8 cellular contexts compared by ENCODE assay signal in genomic region chr11:6022954-6023353, GRCh38. TPM values are rescaled to one million over a fixed set of nuclear protein-coding genes. Genes with fewer than 3 reads are reported as not detected.
DNase-seq lines count a peak whose midpoint lies in the region; ATAC-seq, FAIRE-seq and TF ChIP-seq lines count a peak whose summit lies in the region.

No MANE protein-coding gene starts in this region.

- in situ Hi-C loops in K562 (cut with MboI), result loop anchor here (5.0 kb wide), 1 partner anchor 329 kb away; no protein-coding TSS in a partner anchor

- H3K9ac ChIP-seq in K562 (ENCODE audit: insufficient read depth in 1 of 2, low read depth in 2 of 2, low read length in 2 of 2), result no peak overlapping the region

- intact Hi-C loops in K562 (cut with micrococcal nuclease) (loop anchor here (2.0 kb wide), 2 partner anchors 292 to 330 kb away; no protein-coding TSS in a partner anchor), tibial artery (cut with DNase I; ENCODE audit: low total_unique reads) (no loop called here)

- TF ChIP-seq POLR2A in K562 (conservative IDR thresholded peaks at IDR 0.05), result no peak

- H2AFZ ChIP-seq in K562 (ENCODE audit: low read depth, low read length), result no peak overlapping the region

- no peak overlapping the region for H3K4me2 ChIP-seq in K562 (ENCODE audit: insufficient read depth, low read length)

- H3K4me3 ChIP-seq in K562, result no peak overlapping the region
- no peak overlapping the region for H3K4me3 ChIP-seq in tibial artery

- ATAC-seq in GM19467 (IDR thresholded peaks at IDR 0.05; ENCODE audit: unreplicated experiment) (peak; percentile 59), K562 (peak; percentile 67; the same call in 2 of the 3 replicates), GM21786 (IDR thresholded peaks at IDR 0.05; ENCODE audit: unreplicated experiment) (no peak)

- no peaks in the 10 kb centered on the region for H3K9me1 ChIP-seq in K562 (ENCODE audit: control insufficient read depth, insufficient read depth, low read length)

- no peaks in the 10 kb centered on the region for H3K79me2 ChIP-seq in K562 (ENCODE audit: control insufficient read depth, insufficient read depth, low read length)

- WGBS in K562 (ENCODE audit: insufficient coverage, low coverage, missing lambda C conversion rate), result 0% methylated on average over 4 of the region's 4 CpGs

- H3K27ac ChIP-seq in K562 (ENCODE audit: extremely low read depth, low read depth, low read length) (no peak overlapping the region), tibial artery (no peak overlapping the region)

- TF ChIP-seq RAD21 in K562 (CRISPR knock-in tag; conservative IDR thresholded peaks at IDR 0.05 in 1 of 2, IDR thresholded peaks at IDR 0.05 in 1 of 2), result peak; percentile 79 to 89

- BruUV-seq in K562 (replicated peaks; lab: Mats Ljungman, UMichigan), result no TSS peak

- no peaks in the 10 kb centered on the region for H3K9me3 ChIP-seq in K562 (replicated peaks; ENCODE audit: control insufficient read depth, insufficient read depth, low read depth, low read length)
- H3K9me3 ChIP-seq in tibial artery, result no peaks in the 10 kb centered on the region

- H3K27me3 ChIP-seq in K562 (ENCODE audit: control insufficient read depth in 2 of 2, insufficient read depth in 2 of 2, low read length in 2 of 2) (no peaks in the 10 kb centered on the region), tibial artery (no peaks in the 10 kb centered on the region)

- FAIRE-seq in K562 (lab: Jason Lieb, UNC), result peak; percentile 87

- TF ChIP-seq CTCF in K562 (IDR thresholded peaks at IDR 0.05 in 2 of 3, conservative IDR thresholded peaks at IDR 0.05 in 1 of 3; ENCODE audit: insufficient read depth in 2 of 3, low read depth in 1 of 3, low read length in 3 of 3) (peak; percentile 53 to 72 (median 54); a peak in 5 of 6 replicates), tibial artery (IDR thresholded peaks at IDR 0.05) (peak; percentile 29 to 33)

- no peaks in the 10 kb centered on the region for H3K4me1 ChIP-seq in K562 (replicated peaks in 1 of 2; ENCODE audit: control insufficient read depth in 2 of 2, insufficient read depth in 2 of 2, low read length in 2 of 2)
- no peaks in the 10 kb centered on the region for H3K4me1 ChIP-seq in tibial artery

- peak; percentile 57 for DNase-seq in COLO829 (ENCODE audit: low spot score)
- peak; percentile 30 for DNase-seq in NCI-H2196 treated with DMSO at 0.1 percent for 48 hours (lab: John Stamatoyannopoulos, UW; ENCODE audit: unreplicated experiment)
- DNase-seq in K562 (ENCODE audit: extremely low read depth in 1 of 4, low spot score in 3 of 4), result peak; percentile 10 to 35 (median 12)
- peak; percentile 69 for DNase-seq in inferior parietal cortex (ENCODE audit: extremely low spot score)
- DNase-seq in tibial artery, result no peak
- no peak for DNase-seq in D341Med (ENCODE audit: low spot score)

- H3K36me3 ChIP-seq in K562 (ENCODE audit: control insufficient read depth, insufficient read depth, low read length) (no peaks in the 10 kb centered on the region), tibial artery (no peaks in the 10 kb centered on the region)

- CTCF ChIA-PET in K562 (lab: Yijun Ruan, JAX; ENCODE audit: low intra/inter-chr PET ratio), result interaction anchor here (0.9 to 2.0 kb wide), 5 partner anchors 288 to 341 kb away, joined by 3 to 11 read pairs (median 5); no protein-coding TSS in a partner anchor

- POLR2A ChIA-PET in K562 (lab: Yijun Ruan, JAX), result no interaction called here

- no peak for TF ChIP-seq EP300 in K562 (IDR thresholded peaks at IDR 0.05; ENCODE audit: low read length)

- no peaks in the 10 kb centered on the region for H4K20me1 ChIP-seq in K562 (replicated peaks; ENCODE audit: control insufficient read depth, insufficient read depth, low read length)

TF ChIP-seq in K562, 482 proteins besides CTCF, POLR2A, EP300 and RAD21 (continues in another document):
- TF ChIP-seq ARID2 (IDR thresholded peaks at IDR 0.05), result peak; percentile 39; the same call in 1 of the 2 replicates
- peak; percentile 58; the same call in 1 of the 2 replicates for TF ChIP-seq SMC3 (conservative IDR thresholded peaks at IDR 0.05; ENCODE audit: insufficient read depth, low read depth, low read length)
- no peak for TF ChIP-seq CBX2 (IDR thresholded peaks at IDR 0.05; ENCODE audit: insufficient read depth, low read length, poor library complexity, severe bottlenecking)

RNA-seq across cellular contexts. Expression of gene OR56A1, which starts 7.6 kb away (rescaled TPM):
- total RNA-seq in K562 (2011; cell fraction: chromatin; rRNA removed; ENCODE audit: low replicate concordance), result not detected in 2 replicates
- not detected in 2 replicates for total RNA-seq in K562 (2011; cell fraction: nucleolus; rRNA removed)
- not detected in 2 replicates for total RNA-seq in K562 (2011; cell fraction: nucleoplasm; rRNA removed)
- not detected in 2 replicates for total RNA-seq in K562 (2014; rRNA removed)
- not detected in 2 replicates for total RNA-seq in K562 (2014; rRNA removed; fragmentation: Illumina TruSeq; extraction: Trizol)
- total RNA-seq in K562 (2015; rRNA removed; fragmentation: Illumina TruSeq; extraction: Trizol), result not detected in 2 replicates
- total RNA-seq in K562 (2021), result not detected in 2 replicates
- not detected in 2 replicates for polyA plus RNA-seq in K562 (2011; rRNA removed)
- not detected in 2 replicates for polyA plus RNA-seq in K562 (2011; cell fraction: cytosol; rRNA removed)
- polyA plus RNA-seq in K562 (2011; cell fraction: nucleus; rRNA removed), result not detected in 2 replicates
- polyA plus RNA-seq in K562 (2012), result not detected in 2 replicates
- polyA plus RNA-seq in K562 (2014; fragmentation: Illumina TruSeq; extraction: Trizol), result not detected in 2 replicates
- polyA plus RNA-seq in K562 (2014; fragmentation: Nextera tagmentation; extraction: Ambion mirVana), result not detected
- polyA plus RNA-seq in K562 (2014; rRNA removed), result not detected in 2 replicates
- polyA minus RNA-seq in K562 (2011; rRNA and poly(A)+ RNA removed), result not detected in 2 replicates
- polyA minus RNA-seq in K562 (2011; cell fraction: cytosol; rRNA and poly(A)+ RNA removed), result not detected in 2 replicates
- polyA minus RNA-seq in K562 (2011; cell fraction: nucleus; rRNA and poly(A)+ RNA removed), result not detected in 2 replicates

RNA-seq across cellular contexts. Expression of gene OR56A4, which starts 16.2 kb away (rescaled TPM):
- total RNA-seq in K562 (2011; cell fraction: chromatin; rRNA removed; ENCODE audit: low replicate concordance), result not detected in 2 replicates
- not detected in 2 replicates for total RNA-seq in K562 (2011; cell fraction: nucleolus; rRNA removed)
- total RNA-seq in K562 (2011; cell fraction: nucleoplasm; rRNA removed), result not detected in 2 replicates
- total RNA-seq in K562 (2014; rRNA removed), result not detected in 2 replicates
- not detected in 2 replicates for total RNA-seq in K562 (2014; rRNA removed; fragmentation: Illumina TruSeq; extraction: Trizol)
- not detected in 2 replicates for total RNA-seq in K562 (2015; rRNA removed; fragmentation: Illumina TruSeq; extraction: Trizol)
- total RNA-seq in K562 (2021), result not detected in 2 replicates
- not detected in 2 replicates for polyA plus RNA-seq in K562 (2011; rRNA removed)
- not detected in 2 replicates for polyA plus RNA-seq in K562 (2011; cell fraction: cytosol; rRNA removed)
- polyA plus RNA-seq in K562 (2011; cell fraction: nucleus; rRNA removed), result not detected in 2 replicates
- not detected in 2 replicates for polyA plus RNA-seq in K562 (2012)
- polyA plus RNA-seq in K562 (2014; fragmentation: Illumina TruSeq; extraction: Trizol), result not detected in 2 replicates
- polyA plus RNA-seq in K562 (2014; fragmentation: Nextera tagmentation; extraction: Ambion mirVana), result not detected
- not detected in 2 replicates for polyA plus RNA-seq in K562 (2014; rRNA removed)
- not detected in 2 replicates for polyA minus RNA-seq in K562 (2011; rRNA and poly(A)+ RNA removed)
- polyA minus RNA-seq in K562 (2011; cell fraction: cytosol; rRNA and poly(A)+ RNA removed), result not detected in 2 replicates
- not detected in 2 replicates for polyA minus RNA-seq in K562 (2011; cell fraction: nucleus; rRNA and poly(A)+ RNA removed)

RNA-seq across cellular contexts. Expression of gene OR52L1, which starts 36.2 kb away (rescaled TPM):
- not detected in 2 replicates for total RNA-seq in K562 (2011; cell fraction: chromatin; rRNA removed; ENCODE audit: low replicate concordance)
- total RNA-seq in K562 (2011; cell fraction: nucleolus; rRNA removed), result not detected in 2 replicates
- not detected in 2 replicates for total RNA-seq in K562 (2011; cell fraction: nucleoplasm; rRNA removed)
- total RNA-seq in K562 (2014; rRNA removed), result not detected in 2 replicates
- total RNA-seq in K562 (2014; rRNA removed; fragmentation: Illumina TruSeq; extraction: Trizol), result not detected in 2 replicates
- not detected in 2 replicates for total RNA-seq in K562 (2015; rRNA removed; fragmentation: Illumina TruSeq; extraction: Trizol)
- not detected in 2 replicates for total RNA-seq in K562 (2021)
- not detected in 2 replicates for polyA plus RNA-seq in K562 (2011; rRNA removed)
- polyA plus RNA-seq in K562 (2011; cell fraction: cytosol; rRNA removed), result not detected in 2 replicates
- polyA plus RNA-seq in K562 (2011; cell fraction: nucleus; rRNA removed), result not detected in 2 replicates
- not detected in 2 replicates for polyA plus RNA-seq in K562 (2012)
- polyA plus RNA-seq in K562 (2014; fragmentation: Illumina TruSeq; extraction: Trizol), result not detected in 2 replicates
- polyA plus RNA-seq in K562 (2014; fragmentation: Nextera tagmentation; extraction: Ambion mirVana), result not detected
- not detected in 2 replicates for polyA plus RNA-seq in K562 (2014; rRNA removed)
- not detected in 2 replicates for polyA minus RNA-seq in K562 (2011; rRNA and poly(A)+ RNA removed)
- polyA minus RNA-seq in K562 (2011; cell fraction: cytosol; rRNA and poly(A)+ RNA removed), result not detected in 2 replicates
- not detected in 2 replicates for polyA minus RNA-seq in K562 (2011; cell fraction: nucleus; rRNA and poly(A)+ RNA removed)

RNA-seq across cellular contexts. Expression of gene OR56A5, which starts 54.7 kb away (rescaled TPM):
- total RNA-seq in K562 (2011; cell fraction: chromatin; rRNA removed; ENCODE audit: low replicate concordance), result not detected in 2 replicates
- not detected in 2 replicates for total RNA-seq in K562 (2011; cell fraction: nucleolus; rRNA removed)
- total RNA-seq in K562 (2011; cell fraction: nucleoplasm; rRNA removed), result not detected in 2 replicates
- total RNA-seq in K562 (2014; rRNA removed), result not detected in 2 replicates
- total RNA-seq in K562 (2014; rRNA removed; fragmentation: Illumina TruSeq; extraction: Trizol), result not detected in 2 replicates
- not detected in 2 replicates for total RNA-seq in K562 (2015; rRNA removed; fragmentation: Illumina TruSeq; extraction: Trizol)
- not detected in 2 replicates for total RNA-seq in K562 (2021)
- polyA plus RNA-seq in K562 (2011; rRNA removed), result not detected in 2 replicates
- not detected in 2 replicates for polyA plus RNA-seq in K562 (2011; cell fraction: cytosol; rRNA removed)
- polyA plus RNA-seq in K562 (2011; cell fraction: nucleus; rRNA removed), result not detected in 2 replicates
- not detected in 2 replicates for polyA plus RNA-seq in K562 (2012)
- polyA plus RNA-seq in K562 (2014; fragmentation: Illumina TruSeq; extraction: Trizol), result not detected in 2 replicates
- not detected for polyA plus RNA-seq in K562 (2014; fragmentation: Nextera tagmentation; extraction: Ambion mirVana)
- not detected in 2 replicates for polyA plus RNA-seq in K562 (2014; rRNA removed)
- 0.39 TPM in 1 of 2 replicates, not detected in the other for polyA minus RNA-seq in K562 (2011; rRNA and poly(A)+ RNA removed)
- polyA minus RNA-seq in K562 (2011; cell fraction: cytosol; rRNA and poly(A)+ RNA removed), result not detected in 2 replicates
- polyA minus RNA-seq in K562 (2011; cell fraction: nucleus; rRNA and poly(A)+ RNA removed), result not detected in 2 replicates

Comparison
In these comparisons a context has a peak if more than half of its experiments do, and no peak if none do; other contexts are left out.
1. DNase-seq: peak in COLO829 (single experiment), NCI-H2196 treated with DMSO at 0.1 percent for 48 hours (single experiment), K562 (4 of 4) and inferior parietal cortex (single experiment); none in tibial artery (0 of 2) and D341Med (single experiment).